In genomic region chr19:56120002-56120370, GRCh38 we compare ENCODE assay signal across 8 cellular contexts. TPM values are rescaled to one million over a fixed set of nuclear protein-coding genes. Genes with fewer than 3 reads are reported as not detected.
DNase-seq lines count a peak whose midpoint lies in the region; ATAC-seq and TF ChIP-seq lines count a peak whose summit lies in the region.

No MANE protein-coding gene starts in this region.

- no peaks in the 10 kb centered on the region for H3K9me3 Mint-ChIP-seq in CD8-positive, alpha-beta T cell

- ATAC-seq in CD8-positive, alpha-beta T cell, result no peak
- ATAC-seq in HG02642 (IDR thresholded peaks at IDR 0.05; ENCODE audit: poor library complexity, unreplicated experiment), result no peak

- H3K27ac ChIP-seq in CD8-positive, alpha-beta T cell (ENCODE audit: low read depth, low read length), result peak overlapping the region; percentile 54
- peak overlapping the region; percentile 93 to 100 (median 96) for H3K27ac ChIP-seq in Peyer's patch
- H3K27ac ChIP-seq in epithelial cell of prostate, result peak overlapping the region; percentile 82
- peak overlapping the region; percentile 80 for H3K27ac ChIP-seq in osteoblast (ENCODE audit: low read depth, low read length)

- no peak for DNase-seq in CD8-positive, alpha-beta T cell
- DNase-seq in Peyer's patch (no peak), epithelial cell of prostate (ENCODE audit: low read depth, low spot score) (no peak), osteoblast (ENCODE audit: insufficient read length, low spot score, missing footprints) (no peak), islet precursor cell (no peak), SIG-M5 (lab: John Stamatoyannopoulos, UW) (no peak), DMS 273 treated with DMSO at 0.1 percent for 48 hours (lab: John Stamatoyannopoulos, UW) (no peak)

- peaks cover 53% of the 10 kb centered on the region for H3K79me2 ChIP-seq in osteoblast (ENCODE audit: insufficient read depth, low read length)

- H3K27me3 Mint-ChIP-seq in CD8-positive, alpha-beta T cell (ENCODE audit: low read depth), result no peaks in the 10 kb centered on the region

- H3K4me2 ChIP-seq in osteoblast (ENCODE audit: insufficient read depth, low read length), result peak overlapping the region; percentile 74

- H3K4me1 Mint-ChIP-seq in CD8-positive, alpha-beta T cell (ENCODE audit: low read depth), result peaks cover 48% of the 10 kb centered on the region

- peak overlapping the region; percentile 46 for H3K4me3 ChIP-seq in CD8-positive, alpha-beta T cell (ENCODE audit: low read depth, low read length)
- H3K4me3 ChIP-seq in Peyer's patch, result peak overlapping the region; percentile 72 to 100 (median 84)
- peak overlapping the region; percentile 87 for H3K4me3 ChIP-seq in osteoblast (ENCODE audit: insufficient read depth, low read length)

- TF ChIP-seq CTCF in CD8-positive, alpha-beta T cell (IDR thresholded peaks at IDR 0.05), result no peak
- TF ChIP-seq CTCF in Peyer's patch (IDR thresholded peaks at IDR 0.05) (no peak), osteoblast (IDR thresholded peaks at IDR 0.05; ENCODE audit: extremely low read depth, low read depth, low read length) (no peak)

- no peak for TF ChIP-seq POLR2A in Peyer's patch (IDR thresholded peaks at IDR 0.05)

- H3K4me3 Mint-ChIP-seq in CD8-positive, alpha-beta T cell, result peak overlapping the region; percentile 78

- H3K9me3 ChIP-seq in CD8-positive, alpha-beta T cell (ENCODE audit: low read length), result no peaks in the 10 kb centered on the region
- H3K9me3 ChIP-seq in Peyer's patch, result no peaks in the 10 kb centered on the region
- H3K9me3 ChIP-seq in osteoblast (ENCODE audit: low read depth, low read length), result no peaks in the 10 kb centered on the region

- peaks cover 43% of the 10 kb centered on the region for H4K20me1 ChIP-seq in osteoblast (ENCODE audit: insufficient read depth, low read length)

- intact Hi-C loops in CD8-positive, alpha-beta T cell (cut with DNase I, micrococcal nuclease), result loop anchor here (2.0 to 10.0 kb wide), 5 partner anchors 443 to 1003 kb away; partner anchors contain the start of genes U2AF2 (in 2 of the 2), EPN1 (in 1 of the 2), PPP1R12C (in 1 of the 2) and ZNF470 (in 1 of the 2)

- peaks cover 2% of the 10 kb centered on the region for H3K36me3 Mint-ChIP-seq in CD8-positive, alpha-beta T cell

- CTCF ChIA-PET in CD8-positive, alpha-beta T cell (lab: Charles Lee), result no interaction called here

- no peak overlapping the region for H2AFZ ChIP-seq in osteoblast (ENCODE audit: low read length)

- peaks cover 26% of the 10 kb centered on the region for H3K4me1 ChIP-seq in CD8-positive, alpha-beta T cell (ENCODE audit: insufficient read depth, low read length)
- H3K4me1 ChIP-seq in Peyer's patch, result peaks cover 8 to 42% (median 16%) of the 10 kb centered on the region in 4 donors
- peaks cover 17% of the 10 kb centered on the region for H3K4me1 ChIP-seq in osteoblast (ENCODE audit: insufficient read depth, low read length)

- H3K27ac Mint-ChIP-seq in CD8-positive, alpha-beta T cell, result peak overlapping the region; percentile 90

- H3K27me3 ChIP-seq in CD8-positive, alpha-beta T cell (ENCODE audit: insufficient read depth, low read length), result no peaks in the 10 kb centered on the region
- H3K27me3 ChIP-seq in Peyer's patch, result no peaks in the 10 kb centered on the region
- H3K27me3 ChIP-seq in osteoblast (ENCODE audit: insufficient read depth, low read length), result no peaks in the 10 kb centered on the region

- no peaks in the 10 kb centered on the region for H3K36me3 ChIP-seq in CD8-positive, alpha-beta T cell (ENCODE audit: insufficient read depth, low read length)
- H3K36me3 ChIP-seq in Peyer's patch (peaks cover 0 to 6% (median 0%) of the 10 kb centered on the region in 3 donors), osteoblast (ENCODE audit: insufficient read depth, low read length) (peaks cover 7% of the 10 kb centered on the region)

- POLR2A ChIA-PET in CD8-positive, alpha-beta T cell (lab: Charles Lee), result interaction anchor here (1.6 kb wide), 1 partner anchor 8 kb away, joined by 6 read pairs; no protein-coding TSS in a partner anchor

RNA-seq across cellular contexts. Expression of gene ZNF787, which starts 1.1 kb away (rescaled TPM):
- 10 to 100 TPM; 10.2 to 10.8 TPM for total RNA-seq in CD8-positive, alpha-beta T cell
- total RNA-seq in Peyer's patch (10 to 100 TPM; 19.0 to 42.1 (median 26.9) TPM), osteoblast (23.6 and 27.5 TPM in 2 replicates)

RNA-seq across cellular contexts. Expression of gene ZNF444, which starts 21.1 kb away (rescaled TPM):
- 10 to 100 TPM; 17.2 to 18.6 TPM for total RNA-seq in CD8-positive, alpha-beta T cell
- total RNA-seq in Peyer's patch (10 to 100 TPM; 22.1 to 49.9 (median 33.2) TPM), osteoblast (13.0 and 16.6 TPM in 2 replicates)

RNA-seq across cellular contexts. Expression of gene GALP, which starts 55.8 kb away (rescaled TPM):
- total RNA-seq in CD8-positive, alpha-beta T cell, result not detected
- total RNA-seq in Peyer's patch (not detected), osteoblast (not detected in 2 replicates)
